ENCODE assay signal across 23 cellular contexts in genomic region chr4:24886596-24886995, GRCh38. TPM values are rescaled to one million over a fixed set of nuclear protein-coding genes. Genes with fewer than 3 reads are reported as not detected.
DNase-seq lines count a peak whose midpoint lies in the region; ATAC-seq, FAIRE-seq and TF ChIP-seq lines count a peak whose summit lies in the region.
"Had no signal": no experiment of that assay in that cellular context is flagged by ENCODE, and none has a peak within 500 bp of the region (broad histone marks: within the 10 kb centered on the region; RNA-seq: fewer than 3 reads in every experiment).

No MANE protein-coding gene starts in this region.

- TF ChIP-seq CTCF in left lung (IDR thresholded peaks at IDR 0.05) (no peak), esophagus muscularis mucosa (IDR thresholded peaks at IDR 0.05) (no peak)

- intact Hi-C loops in left lung (cut with DNase I): no loop called here
- intact Hi-C loops in esophagus muscularis mucosa (cut with DNase I): no loop called here

- TF ChIP-seq POLR2A in esophagus muscularis mucosa (IDR thresholded peaks at IDR 0.05; ENCODE audit: low read depth): no peak

- H3K4me3 ChIP-seq in left lung (no peak overlapping the region), small intestine (ENCODE audit: low read depth in 1 of 2, low read length in 2 of 2) (no peak overlapping the region), esophagus muscularis mucosa (no peak overlapping the region)
- H3K4me3 ChIP-seq: BLaER1, GM12878 had no signal

- H3K9me3 ChIP-seq in left lung (no peaks in the 10 kb centered on the region), small intestine (ENCODE audit: control insufficient read depth, low read depth) (no peaks in the 10 kb centered on the region), esophagus muscularis mucosa (no peaks in the 10 kb centered on the region)
- H3K9me3 ChIP-seq: BE2C, BLaER1 had no signal

- no peak for DNase-seq in left lung
- peak; percentile 14 for DNase-seq in small intestine
- DNase-seq in DMS153 (lab: John Stamatoyannopoulos, UW): no peak
- DNase-seq in esophagus muscularis mucosa (ENCODE audit: extremely low spot score): no peak
- DNase-seq: 8988T; ACHN; BE2C; C1 segment of cervical spinal cord; CD4-positive, alpha-beta memory T cell; CD4-positive, CD25-positive, alpha-beta regulatory T cell; CD8-positive, alpha-beta memory T cell; COR-L47; DMS 273 treated with DMSO at 0.1 percent for 48 hours; DMS79 treated with DMSO at 0.1 percent for 48 hours; GF-D8 had no signal

- H3K4me1 ChIP-seq in left lung: no peaks in the 10 kb centered on the region
- H3K4me1 ChIP-seq in small intestine (ENCODE audit: control insufficient read depth in 2 of 2, insufficient read depth in 1 of 2, low read depth in 1 of 2, low read length in 1 of 2): no peaks in the 10 kb centered on the region
- peaks cover 0 to 40% (median 21%) of the 10 kb centered on the region in 4 donors for H3K4me1 ChIP-seq in esophagus muscularis mucosa
- H3K4me1 ChIP-seq: BE2C, BLaER1 had no signal

- ATAC-seq in esophagus mucosa: peak; percentile 81
- ATAC-seq in left lung: peak; percentile 21
- ATAC-seq in HG03457 (IDR thresholded peaks at IDR 0.05; ENCODE audit: unreplicated experiment): no peak
- ATAC-seq: GM12878 had no signal

- H3K36me3 ChIP-seq in left lung (peaks cover 0 to 9% of the 10 kb centered on the region in 2 donors), small intestine (ENCODE audit: control insufficient read depth in 2 of 2, insufficient read depth in 2 of 2, low read length in 2 of 2) (no peaks in the 10 kb centered on the region), esophagus muscularis mucosa (peaks cover 0 to 9% (median 5%) of the 10 kb centered on the region in 4 donors)
- H3K36me3 ChIP-seq: BE2C had no signal

- H3K27me3 ChIP-seq in left lung (no peaks in the 10 kb centered on the region), small intestine (ENCODE audit: control insufficient read depth in 2 of 2, insufficient read depth in 2 of 2, low read length in 2 of 2) (no peaks in the 10 kb centered on the region), esophagus muscularis mucosa (no peaks in the 10 kb centered on the region)
- H3K27me3 ChIP-seq: BE2C, BLaER1 had no signal

- no peak overlapping the region for H3K27ac ChIP-seq in left lung
- no peak overlapping the region for H3K27ac ChIP-seq in small intestine (ENCODE audit: low read depth in 1 of 2, low read length in 1 of 2)
- no peak overlapping the region for H3K27ac ChIP-seq in esophagus muscularis mucosa (replicated peaks in 1 of 4)
- H3K27ac ChIP-seq: BLaER1 had no signal

- 35 to 60% (median 36%) methylated on average over 3 of the region's 3 CpGs for WGBS in small intestine, 3 donors
- 86% methylated on average over 3 of the region's 3 CpGs for WGBS in esophagus muscularis mucosa

- TF ChIP-seq EP300 in esophagus muscularis mucosa (IDR thresholded peaks at IDR 0.05): no peak

- no peak for FAIRE-seq in small intestine (lab: Jason Lieb, UNC)
- FAIRE-seq: A204.1, G401.6, GM12878, GM12892, GM18507 had no signal

RNA-seq across cellular contexts. Expression of gene CCDC149, which starts 26.2 kb away (rescaled TPM):
- total RNA-seq in esophagus mucosa (2.7 TPM), left lung (10 to 100 TPM; 21.8 to 24.6 TPM), esophagus muscularis mucosa (10 to 100 TPM; 21.0 to 37.9 (median 34.0) TPM)
- polyA plus RNA-seq in small intestine: 1 to 10 TPM; 2.2 to 7.5 (median 2.9) TPM
- total RNA-seq: CD4-positive, CD25-positive, alpha-beta regulatory T cell had no signal
- polyA plus RNA-seq: CD4-positive, CD25-positive, alpha-beta regulatory T cell; CD8-positive, alpha-beta memory T cell had no signal
